22 cellular contexts compared by ENCODE assay signal in genomic region chr14:90831821-90832220, GRCh38.
"Had no signal": no experiment of that assay in that cellular context is flagged by ENCODE, and none has a peak within 500 bp of the region (broad histone marks: within the 10 kb centered on the region; RNA-seq: fewer than 3 reads in every experiment).

No MANE protein-coding gene starts in this region.

- ATAC-seq: effector memory CD8-positive, alpha-beta T cell; left lobe of liver; natural killer cell; pancreas; sciatic nerve; stimulated activated naive B cell treated with anti-CD40 and anti-IgM and Interleukin-4, amounts not matched to agents 10 μg/mL and 1 μg/mL and 100 μg/mL, for 72 hours had no signal

- H3K4me3 ChIP-seq: coronary artery, esophagus squamous epithelium, lung, pancreas, suprapubic skin, transverse colon had no signal

- H3K27ac Mint-ChIP-seq: effector memory CD8-positive, alpha-beta T cell; memory B cell; natural killer cell; progenitor cell of endocrine pancreas; stimulated activated naive B cell treated with anti-CD40 and anti-IgM and Interleukin-4, amounts not matched to agents 10 μg/mL and 1 μg/mL and 100 μg/mL, for 72 hours; stimulated activated naive CD8-positive, alpha-beta T cell treated with anti-CD3 and anti-CD28 coated beads, Interleukin-15, Interleukin-2, amounts not matched to agents 100 ng/mL and 50 ng/mL, for 24 hours had no signal

- H3K36me3 ChIP-seq: esophagus squamous epithelium, neutrophil, pancreas, suprapubic skin, transverse colon had no signal

- DNase-seq: effector memory CD8-positive, alpha-beta T cell; erythroblast; esophagus squamous epithelium; foreskin melanocyte; glutamatergic neuron; immature natural killer cell; natural killer cell; stimulated activated CD4-positive, alpha-beta T cell treated with anti-CD3 and anti-CD28 coated beads, Interleukin-4, amount 100 ng/mL, for 4 hours; stimulated activated naive B cell treated with anti-CD40 and anti-IgM and Interleukin-4, amounts not matched to agents 10 μg/mL and 1 μg/mL and 100 μg/mL, for 72 hours; transverse colon had no signal

- H3K9me3 Mint-ChIP-seq: effector memory CD8-positive, alpha-beta T cell; immature natural killer cell; natural killer cell; stimulated activated naive CD8-positive, alpha-beta T cell treated with anti-CD3 and anti-CD28 coated beads, Interleukin-15, Interleukin-2, amounts not matched to agents 100 ng/mL and 50 ng/mL, for 24 hours had no signal

- H3K27ac ChIP-seq: coronary artery, esophagus squamous epithelium, neutrophil, pancreas, suprapubic skin, transverse colon had no signal

- FAIRE-seq: endometrium, keratinocyte, pancreas had no signal

- H3K27me3 ChIP-seq: esophagus squamous epithelium, neutrophil, pancreas, suprapubic skin, transverse colon had no signal

- H3K9me3 ChIP-seq: esophagus squamous epithelium, neutrophil, pancreas, suprapubic skin, transverse colon had no signal

- H3K4me3 Mint-ChIP-seq: effector memory CD8-positive, alpha-beta T cell; immature natural killer cell; memory B cell; natural killer cell; stimulated activated naive B cell treated with anti-CD40 and anti-IgM and Interleukin-4, amounts not matched to agents 10 μg/mL and 1 μg/mL and 100 μg/mL, for 72 hours; stimulated activated naive CD8-positive, alpha-beta T cell treated with anti-CD3 and anti-CD28 coated beads, Interleukin-15, Interleukin-2, amounts not matched to agents 100 ng/mL and 50 ng/mL, for 24 hours had no signal

- H3K36me3 Mint-ChIP-seq: immature natural killer cell; memory B cell; natural killer cell; stimulated activated naive B cell treated with anti-CD40 and anti-IgM and Interleukin-4, amounts not matched to agents 10 μg/mL and 1 μg/mL and 100 μg/mL, for 72 hours had no signal
